In genomic region chr10:101379663-101380352, GRCh38 we compare ENCODE assay signal across 21 cellular contexts.
"Had no signal": no experiment of that assay in that cellular context is flagged by ENCODE, and none has a peak within 500 bp of the region (broad histone marks: within the 10 kb centered on the region; RNA-seq: fewer than 3 reads in every experiment).

No MANE protein-coding gene starts in this region.

- ATAC-seq: heart right ventricle; left cardiac atrium; naive thymus-derived CD4-positive, alpha-beta T cell; psoas muscle; right cardiac atrium had no signal

- H3K27ac ChIP-seq: colonic mucosa, heart right ventricle, neural progenitor cell, psoas muscle, stomach, testis, upper lobe of right lung had no signal

- H3K27me3 Mint-ChIP-seq: activated B cell treated with CpG ODN at 0.5 μM for 24 hours; activated CD4-positive, alpha-beta memory T cell treated with anti-CD3 and anti-CD28 coated beads for 36 hours; activated T-helper 17 cell treated with anti-CD3 and anti-CD28 coated beads, Interleukin-2, amount 50 U/mL, for 72 hours; central memory CD8-positive, alpha-beta T cell; naive thymus-derived CD4-positive, alpha-beta T cell had no signal

- H3K4me3 Mint-ChIP-seq: activated B cell treated with CpG ODN at 0.5 μM for 24 hours; activated CD4-positive, alpha-beta memory T cell treated with anti-CD3 and anti-CD28 coated beads for 36 hours; activated T-helper 17 cell treated with anti-CD3 and anti-CD28 coated beads, Interleukin-2, amount 50 U/mL, for 72 hours; brain; central memory CD8-positive, alpha-beta T cell; naive thymus-derived CD4-positive, alpha-beta T cell; neural progenitor cell had no signal

- H3K4me3 ChIP-seq: colonic mucosa, heart right ventricle, neural progenitor cell, psoas muscle, stomach, testis, upper lobe of right lung had no signal

- DNase-seq: activated B cell treated with CpG ODN at 0.5 μM for 24 hours; activated CD4-positive, alpha-beta memory T cell treated with anti-CD3 and anti-CD28 coated beads for 36 hours; activated CD4-positive, alpha-beta T cell treated with anti-CD3 and anti-CD28 coated beads for 4 hours; activated naive CD4-positive, alpha-beta T cell; activated T-cell treated with anti-CD3 and anti-CD28 coated beads for 4 hours; anterior cingulate cortex; colonic mucosa; heart right ventricle; left cardiac atrium; mesendoderm; naive thymus-derived CD4-positive, alpha-beta T cell; psoas muscle; right cardiac atrium; stimulated activated CD4-positive, alpha-beta T cell treated with anti-CD3 and anti-CD28 coated beads, Interleukin-4, amount 100 ng/mL, for 1 hour; stomach; testis; upper lobe of right lung had no signal

- H3K4me1 Mint-ChIP-seq: brain had no signal

- H3K27ac Mint-ChIP-seq: activated B cell treated with CpG ODN at 0.5 μM for 24 hours; activated CD4-positive, alpha-beta memory T cell treated with anti-CD3 and anti-CD28 coated beads for 36 hours; activated T-helper 17 cell treated with anti-CD3 and anti-CD28 coated beads, Interleukin-2, amount 50 U/mL, for 72 hours; brain; naive thymus-derived CD4-positive, alpha-beta T cell; neural progenitor cell had no signal

- H3K4me1 ChIP-seq: colonic mucosa, neural progenitor cell, testis, upper lobe of right lung had no signal

- H3K9me3 ChIP-seq: colonic mucosa, heart right ventricle, psoas muscle, stomach, testis, upper lobe of right lung had no signal

- H3K27me3 ChIP-seq: colonic mucosa, heart right ventricle, neural progenitor cell, stomach, testis, upper lobe of right lung had no signal

- H3K36me3 ChIP-seq: colonic mucosa, neural progenitor cell, upper lobe of right lung had no signal

- H3K9me3 Mint-ChIP-seq: activated B cell treated with CpG ODN at 0.5 μM for 24 hours; activated CD4-positive, alpha-beta memory T cell treated with anti-CD3 and anti-CD28 coated beads for 36 hours; activated T-helper 17 cell treated with anti-CD3 and anti-CD28 coated beads, Interleukin-2, amount 50 U/mL, for 72 hours; brain; central memory CD8-positive, alpha-beta T cell; naive thymus-derived CD4-positive, alpha-beta T cell; neural progenitor cell had no signal
